15 cellular contexts compared by ENCODE assay signal in the genomic region with DNA sequence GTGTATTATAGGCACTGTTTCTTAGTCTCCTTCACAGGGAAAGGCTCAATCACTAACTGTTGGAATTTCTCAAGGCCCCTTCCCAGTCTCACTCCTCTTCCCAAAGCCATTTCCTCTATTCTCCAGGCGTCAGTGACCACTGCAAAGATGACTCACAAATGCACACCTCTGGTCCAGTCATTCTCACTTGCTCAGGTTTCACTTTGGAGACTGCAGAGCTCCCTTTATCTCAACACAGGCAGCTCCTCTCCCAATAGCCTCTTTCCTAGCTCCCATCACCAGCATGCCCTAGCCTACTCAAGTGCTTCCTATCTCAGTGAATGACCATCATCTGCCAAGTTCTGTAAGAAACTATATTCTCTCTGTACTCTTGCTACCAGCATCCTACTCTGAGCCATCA.
"Had no signal": no experiment of that assay in that cellular context is flagged by ENCODE, and none has a peak within 500 bp of the region (broad histone marks: within the 10 kb centered on the region; RNA-seq: fewer than 3 reads in every experiment).

No MANE protein-coding gene starts in this region.

- H3K27ac ChIP-seq: esophagus squamous epithelium, prostate gland, right lobe of liver, testis, upper lobe of left lung had no signal

- H3K4me2 ChIP-seq: smooth muscle cell had no signal

- H3K36me3 ChIP-seq: esophagus squamous epithelium, prostate gland, right lobe of liver, upper lobe of left lung had no signal

- H3K27me3 ChIP-seq: esophagus squamous epithelium, right lobe of liver, testis, upper lobe of left lung had no signal

- H3K4me3 ChIP-seq: esophagus squamous epithelium, prostate gland, right lobe of liver, smooth muscle cell, testis, upper lobe of left lung had no signal

- DNase-seq: activated CD4-positive, alpha-beta T cell treated with anti-CD3 and anti-CD28 coated beads, Interleukin-2, amount 10 ng/mL, durations not matched to agents 24 days and 14 days; activated CD8-positive, alpha-beta memory T cell treated with anti-CD3 and anti-CD28 coated beads, Interleukin-2, amount 50 U/mL, for 4 hours; activated CD8-positive, alpha-beta T cell treated with anti-CD3 and anti-CD28 coated beads, Interleukin-2, amount 10 ng/mL, durations not matched to agents 7 days and 5 days; activated gamma-delta T cell treated with Interleukin-2 at 50 U/mL for 16 hours; activated T-cell treated with anti-CD3 and anti-CD28 coated beads, Interleukin-2, amount 50 U/mL, for 72 hours; amniotic stem cell; esophagus squamous epithelium; hippocampal formation; right lobe of liver; T-helper 17 cell; testis; upper lobe of left lung had no signal

- H3K4me1 ChIP-seq: prostate gland, right lobe of liver, testis, upper lobe of left lung had no signal

- ATAC-seq: activated CD8-positive, alpha-beta T cell treated with anti-CD3 and anti-CD28 coated beads, Interleukin-2, amount 10 ng/mL, durations not matched to agents 7 days and 5 days; activated T-cell treated with anti-CD3 and anti-CD28 coated beads, Interleukin-2, amount 50 U/mL, for 72 hours; right lobe of liver; T-helper 17 cell; WTC11 had no signal
